In genomic region chr16:11497329-11497805, GRCh38 we compare ENCODE assay signal across 8 cellular contexts.
DNase-seq lines count a peak whose midpoint lies in the region; ATAC-seq and TF ChIP-seq lines count a peak whose summit lies in the region.

No MANE protein-coding gene starts in this region.

- TF ChIP-seq EP300 in stomach (IDR thresholded peaks at IDR 0.05), result no peak

- DNase-seq in DMS 273 treated with DMSO at 0.1 percent for 48 hours (lab: John Stamatoyannopoulos, UW) (peak; percentile 93), KBM-7 (peak; percentile 89), Peyer's patch (peak; percentile 33 to 81 (median 74)), coronary artery (ENCODE audit: low spot score) (peak; percentile 99), left lung (peak; percentile 88 to 94), stomach (peak; percentile 97)
- DNase-seq in stimulated activated naive CD4-positive, alpha-beta T cell treated with Interleukin-2 at 50 U/mL for 16 hours (lab: John Stamatoyannopoulos, UW), result no peak

- H3K9me3 ChIP-seq in Peyer's patch (no peaks in the 10 kb centered on the region), left lung (no peaks in the 10 kb centered on the region), stomach (no peaks in the 10 kb centered on the region)

- intact Hi-C loops in left lung (cut with DNase I) (no loop called here), stomach (cut with DNase I; ENCODE audit: low total_unique reads) (no loop called here)

- H3K36me3 ChIP-seq in Peyer's patch (no peaks in the 10 kb centered on the region), left lung (no peaks in the 10 kb centered on the region), stomach (no peaks in the 10 kb centered on the region)

- peak; percentile 94 for ATAC-seq in left lung
- no peak for ATAC-seq in GM21576 (IDR thresholded peaks at IDR 0.05; ENCODE audit: unreplicated experiment)

- in situ Hi-C loops in KBM-7 (cut with MboI; ENCODE audit: low pct_unique_long_range_greater_than_20kb, low sequenced_read_pairs), result no loop called here

- TF ChIP-seq POLR2A in Peyer's patch (IDR thresholded peaks at IDR 0.05) (no peak), stomach (IDR thresholded peaks at IDR 0.05) (no peak)

- peak overlapping the region; percentile 27 to 77 (median 52) for H3K27ac ChIP-seq in Peyer's patch
- peak overlapping the region; percentile 94 to 97 for H3K27ac ChIP-seq in coronary artery
- H3K27ac ChIP-seq in left lung, result peak overlapping the region; percentile 71 to 75
- H3K27ac ChIP-seq in stomach, result peak overlapping the region; percentile 74 to 86 (median 82)

- no peak overlapping the region for H3K4me3 ChIP-seq in Peyer's patch
- H3K4me3 ChIP-seq in coronary artery, result peak overlapping the region; percentile 20
- no peak overlapping the region for H3K4me3 ChIP-seq in left lung
- H3K4me3 ChIP-seq in stomach, result no peak overlapping the region

- 6 to 11% (median 9%) methylated on average over 7 to 10 of the region's 10 CpGs for WGBS in stomach, 5 donors

- H3K4me1 ChIP-seq in Peyer's patch, result peaks cover 0 to 23% (median 2%) of the 10 kb centered on the region in 4 donors
- peaks cover 8 to 30% of the 10 kb centered on the region in 2 donors for H3K4me1 ChIP-seq in left lung
- peaks cover 31 to 54% (median 43%) of the 10 kb centered on the region in 4 donors for H3K4me1 ChIP-seq in stomach

- peak in 2 of 6 experiments; percentile 3 to 8 for TF ChIP-seq CTCF in Peyer's patch (IDR thresholded peaks at IDR 0.05)
- TF ChIP-seq CTCF in coronary artery (IDR thresholded peaks at IDR 0.05), result no peak
- TF ChIP-seq CTCF in left lung (IDR thresholded peaks at IDR 0.05), result no peak
- TF ChIP-seq CTCF in stomach (IDR thresholded peaks at IDR 0.05), result peak in 2 of 7 experiments; percentile 24 to 32

- H3K27me3 ChIP-seq in Peyer's patch (no peaks in the 10 kb centered on the region), left lung (no peaks in the 10 kb centered on the region), stomach (no peaks in the 10 kb centered on the region)
